In genomic region chr3:157130881-157131251, GRCh38 we compare ENCODE assay signal across 9 cellular contexts. TPM values are rescaled to one million over a fixed set of nuclear protein-coding genes. Genes with fewer than 3 reads are reported as not detected.
DNase-seq lines count a peak whose midpoint lies in the region; ATAC-seq, FAIRE-seq and TF ChIP-seq lines count a peak whose summit lies in the region.
"Had no signal": no experiment of that assay in that cellular context is flagged by ENCODE, and none has a peak within 500 bp of the region (broad histone marks: within the 10 kb centered on the region; RNA-seq: fewer than 3 reads in every experiment).

No MANE protein-coding gene starts in this region.

- FAIRE-seq in GM12892 (lab: Jason Lieb, UNC) = no peak

- in situ Hi-C loops in G401 (cut with HindIII; ENCODE audit: low sequenced_read_pairs) = no loop called here

- H3K36me3 Mint-ChIP-seq in GM23338 (ENCODE audit: low read depth) = no peaks in the 10 kb centered on the region
- H3K36me3 Mint-ChIP-seq: naive B cell had no signal

- H3K27ac Mint-ChIP-seq in GM23338 = no peak overlapping the region

- peak overlapping the region; percentile 41; the same call in 1 of the 2 replicates for H3K4me2 ChIP-seq in GM23338

- peaks cover 20% of the 10 kb centered on the region for H3K4me1 ChIP-seq in GM23338 (ENCODE audit: insufficient read depth)
- H3K4me1 ChIP-seq in SJSA1 (replicated peaks) = peaks cover 63% of the 10 kb centered on the region
- peaks cover 75% of the 10 kb centered on the region for H3K4me1 ChIP-seq in foreskin keratinocyte

- H3K4me3 ChIP-seq in GM23338 = no peak overlapping the region
- no peak overlapping the region for H3K4me3 ChIP-seq in SJSA1
- no peak overlapping the region for H3K4me3 ChIP-seq in skin epidermis

- TF ChIP-seq POLR2A in GM12892 (IDR thresholded peaks at IDR 0.05; ENCODE audit: low read depth, low read length) = no peak

- peaks cover 17% of the 10 kb centered on the region for H3K27me3 Mint-ChIP-seq in GM23338 (ENCODE audit: insufficient read depth, low read depth, poor library complexity)
- H3K27me3 Mint-ChIP-seq: naive B cell had no signal

- H3K27me3 ChIP-seq in GM23338 (ENCODE audit: insufficient read depth) (no peaks in the 10 kb centered on the region), SJSA1 (replicated peaks) (no peaks in the 10 kb centered on the region), foreskin keratinocyte (no peaks in the 10 kb centered on the region)

- peaks cover 29% of the 10 kb centered on the region for H3K4me1 Mint-ChIP-seq in GM23338

- H3K9me3 Mint-ChIP-seq in GM23338 = no peaks in the 10 kb centered on the region
- H3K9me3 Mint-ChIP-seq: naive B cell had no signal

- TF ChIP-seq CTCF in GM23338 (conservative IDR thresholded peaks at IDR 0.05; ENCODE audit: low read depth in 2 of 2) (no peak), foreskin keratinocyte (conservative IDR thresholded peaks at IDR 0.05) (no peak)

- peak overlapping the region; percentile 61; the same call in 1 of the 2 replicates for H2AFZ ChIP-seq in GM23338

- no peak overlapping the region for H3K4me3 Mint-ChIP-seq in GM23338

- DNase-seq in GM23338 (ENCODE audit: low spot score) = peak; percentile 53
- no peak for DNase-seq in SJSA1 (ENCODE audit: low read depth in 1 of 2, low spot score in 2 of 2)
- DNase-seq in foreskin keratinocyte = no peak
- no peak for DNase-seq in NCI-H1930 (lab: John Stamatoyannopoulos, UW)
- no peak for DNase-seq in G401 (ENCODE audit: low spot score)
- no peak for DNase-seq in GM12892 (ENCODE audit: insufficient read length)
- no peak for DNase-seq in DMS114 treated with DMSO at 0.1 percent for 48 hours (lab: John Stamatoyannopoulos, UW; ENCODE audit: unreplicated experiment)
- DNase-seq: naive B cell had no signal

- H4K20me1 ChIP-seq in GM23338 (replicated peaks; ENCODE audit: insufficient read depth) = 0 out of 2 replicates have a peak, but pooled peaks cover under 1% of the 10 kb centered on the region

- peaks cover 5% of the 10 kb centered on the region; the same call in 1 of the 2 replicates for H3K9me2 ChIP-seq in GM23338 (ENCODE audit: insufficient read depth)

- H3F3A ChIP-seq in GM23338 (replicated peaks; ENCODE audit: low read depth) = no peaks in the 10 kb centered on the region

- no peak overlapping the region for H3K27ac ChIP-seq in GM23338 (ENCODE audit: low read depth)
- peak overlapping the region; percentile 87 for H3K27ac ChIP-seq in SJSA1
- peak overlapping the region; percentile 100 for H3K27ac ChIP-seq in foreskin keratinocyte
- peak overlapping the region in 20 of 21 experiments; percentile 16 to 93 (median 84) for H3K27ac ChIP-seq in skin epidermis

- H3K36me3 ChIP-seq in GM23338 (ENCODE audit: insufficient read depth) = no peaks in the 10 kb centered on the region
- H3K36me3 ChIP-seq in SJSA1 = no peaks in the 10 kb centered on the region

- ATAC-seq in GM23338 (peak; percentile 55), foreskin keratinocyte (no peak)

- no peaks in the 10 kb centered on the region for H3K79me2 ChIP-seq in GM23338 (replicated peaks; ENCODE audit: insufficient read depth)

- no peaks in the 10 kb centered on the region for H3K9me3 ChIP-seq in SJSA1 (replicated peaks)

TF ChIP-seq in GM23338, 12 proteins besides CTCF, POLR2A, EP300 and RAD21 (continues in another document):
- no peak for TF ChIP-seq STAT1 (IDR thresholded peaks at IDR 0.05; ENCODE audit: unreplicated experiment)
- no peak for TF ChIP-seq POLR2AphosphoS5 (IDR thresholded peaks at IDR 0.05; ENCODE audit: low read depth)
- TF ChIP-seq JUNB (IDR thresholded peaks at IDR 0.05; ENCODE audit: unreplicated experiment) = no peak
- no peak for TF ChIP-seq ETS1 (IDR thresholded peaks at IDR 0.05)
- TF ChIP-seq EZH2 (IDR thresholded peaks at IDR 0.05; ENCODE audit: low read depth, unreplicated experiment) = no peak
- TF ChIP-seq ZNF114 (CRISPR knock-in tag; IDR thresholded peaks at IDR 0.05) = no peak
- no peak for TF ChIP-seq ZNF462 (CRISPR knock-in tag; IDR thresholded peaks at IDR 0.05)
- TF ChIP-seq EZH2phosphoT487 (IDR thresholded peaks at IDR 0.05; ENCODE audit: unreplicated experiment) = no peak
- TF ChIP-seq ZNF331 (CRISPR knock-in tag; IDR thresholded peaks at IDR 0.05; ENCODE audit: low read depth) = no peak

RNA-seq across cellular contexts. Expression of gene CCNL1, which starts 29.1 kb away (rescaled TPM):
- 86.9 and 134 TPM in 2 replicates for total RNA-seq in GM23338 (2014; rRNA removed; shearing (Covaris generic))
- polyA plus RNA-seq in GM23338 (2016; fragmentation: Nextera tagmentation; extraction: Ambion mirVana) (96.2 and 108 TPM in 2 replicates), foreskin keratinocyte (21.4 and 23.7 TPM in 2 replicates)
- 65.1 and 92.6 TPM in 2 replicates for total RNA-seq in SJSA1 (2014; rRNA removed; shearing (Covaris generic))
- 59.0 and 65.0 TPM in 2 replicates for total RNA-seq in foreskin keratinocyte
- total RNA-seq in G401 (2014; rRNA removed; shearing (Covaris generic)) = 55.3 and 87.5 TPM in 2 replicates
- polyA plus RNA-seq in GM12892 (2012; ENCODE audit: missing spikeins) = 103 TPM
